ENCODE assay signal across 8 cellular contexts in the genomic region with DNA sequence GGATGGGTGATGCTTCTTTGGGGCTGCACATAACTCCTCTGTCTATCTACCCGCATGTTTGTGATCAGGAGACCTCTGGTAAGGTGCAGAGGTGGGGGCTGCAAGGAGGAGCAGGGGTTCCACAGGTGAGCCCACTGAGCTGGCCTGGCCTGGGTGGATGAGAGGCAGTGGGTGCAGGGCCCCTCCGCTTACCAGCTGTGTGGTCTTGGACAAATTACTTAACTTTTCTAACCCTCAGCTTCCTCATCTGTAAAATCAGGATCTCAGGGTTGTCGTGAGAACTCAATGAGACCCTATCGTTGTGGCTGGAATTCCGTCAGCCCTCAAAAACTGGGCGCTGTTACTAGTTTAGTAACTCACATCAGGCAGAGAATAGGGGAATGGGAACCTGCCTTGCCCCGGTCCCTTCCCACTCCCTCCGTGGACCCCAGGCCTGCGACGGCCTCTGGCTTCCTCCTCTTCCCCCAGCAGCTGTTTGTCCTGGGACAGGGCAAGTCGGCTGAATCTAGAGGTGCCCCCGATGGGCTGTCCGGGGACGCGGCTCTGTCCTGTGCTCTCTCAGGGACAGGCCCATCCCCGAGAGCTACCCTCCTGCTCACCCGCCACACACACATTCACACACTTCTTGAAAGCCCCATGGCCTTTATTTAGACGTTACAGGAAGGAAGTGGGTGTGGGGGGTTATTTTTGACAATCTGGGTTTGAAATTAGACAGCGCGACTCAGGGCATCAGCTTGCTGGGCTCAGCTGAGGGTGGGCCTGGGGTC. TPM values are rescaled to one million over a fixed set of nuclear protein-coding genes. Genes with fewer than 3 reads are reported as not detected.
DNase-seq lines count a peak whose midpoint lies in the region; ATAC-seq and TF ChIP-seq lines count a peak whose summit lies in the region.

No MANE protein-coding gene starts in this region.

- H3K9me3 ChIP-seq in sigmoid colon (no peaks in the 10 kb centered on the region), trophoblast cell (ENCODE audit: insufficient read depth, low read depth, low read length) (peaks cover 2% of the 10 kb centered on the region)

- TF ChIP-seq EP300 in sigmoid colon (IDR thresholded peaks at IDR 0.05), result no peak

- intact Hi-C loops in sigmoid colon (cut with DNase I), result no loop called here

- no peak for TF ChIP-seq POLR2A in sigmoid colon (IDR thresholded peaks at IDR 0.05)

- peaks cover 68% of the 10 kb centered on the region for H3K4me1 Mint-ChIP-seq in T-helper 2 cell treated with Interferon-gamma antibody and Interleukin-4, amounts not matched to agents 5 μg/mL and 100 μg/mL, for 36 hours (ENCODE audit: low read depth)

- ATAC-seq in GM18909 (IDR thresholded peaks at IDR 0.05; ENCODE audit: poor library complexity, unreplicated experiment) (peak; percentile 58), HG03064 (IDR thresholded peaks at IDR 0.05; ENCODE audit: low read depth, unreplicated experiment) (peak; percentile 40)

- TF ChIP-seq CTCF in sigmoid colon (IDR thresholded peaks at IDR 0.05), result no peak

- no peak overlapping the region for H2BK12ac ChIP-seq in trophoblast cell (ENCODE audit: low read length)

- H3K36me3 ChIP-seq in sigmoid colon (no peaks in the 10 kb centered on the region), trophoblast cell (ENCODE audit: control insufficient read depth in 1 of 2, insufficient read depth in 2 of 2, low read length in 2 of 2) (peaks cover 12 to 16% of the 10 kb centered on the region in 2 experiments)

- H3K36me3 Mint-ChIP-seq in T-helper 2 cell treated with Interferon-gamma antibody and Interleukin-4, amounts not matched to agents 5 μg/mL and 100 μg/mL, for 36 hours (ENCODE audit: low read depth), result peaks cover 73% of the 10 kb centered on the region

- peaks cover 13% of the 10 kb centered on the region for H3K79me2 ChIP-seq in trophoblast cell (ENCODE audit: control insufficient read depth, insufficient read depth, low read length, poor library complexity)

- H3K4ac ChIP-seq in trophoblast cell (ENCODE audit: low read depth, low read length), result no peak overlapping the region

- H3K27ac Mint-ChIP-seq in T-helper 2 cell treated with Interferon-gamma antibody and Interleukin-4, amounts not matched to agents 5 μg/mL and 100 μg/mL, for 36 hours, result peak overlapping the region; percentile 97

- H3K4me3 Mint-ChIP-seq in T-helper 2 cell treated with Interferon-gamma antibody and Interleukin-4, amounts not matched to agents 5 μg/mL and 100 μg/mL, for 36 hours, result peak overlapping the region; percentile 85

- H3K27ac ChIP-seq in sigmoid colon (peak overlapping the region in 1 of 4 donors; percentile 50), trophoblast cell (ENCODE audit: low read depth, low read length) (no peak overlapping the region)

- H2BK5ac ChIP-seq in trophoblast cell (ENCODE audit: low read depth, low read length, poor library complexity), result no peak overlapping the region

- no peak overlapping the region for H3K14ac ChIP-seq in trophoblast cell (ENCODE audit: low read length)

- H4K12ac ChIP-seq in trophoblast cell (ENCODE audit: low read depth, low read length), result no peak overlapping the region

- H2AFZ ChIP-seq in trophoblast cell (ENCODE audit: insufficient read depth, low read length, poor library complexity), result no peak overlapping the region

- WGBS in sigmoid colon, 2 donors, result 38 to 82% methylated on average over 20 of the region's 20 CpGs
- whole genome bisulfite sequencing in trophoblast cell (ENCODE audit: extremely low coverage, insufficient coverage, insufficient read length), result no CpG with 5 or more reads among the region's 20 CpGs

- no peak overlapping the region for H3K18ac ChIP-seq in trophoblast cell (ENCODE audit: low read length)

- H2BK120ac ChIP-seq in trophoblast cell (ENCODE audit: insufficient read depth, low read length, poor library complexity), result no peak overlapping the region

- no peaks in the 10 kb centered on the region for H3K27me3 Mint-ChIP-seq in T-helper 2 cell treated with Interferon-gamma antibody and Interleukin-4, amounts not matched to agents 5 μg/mL and 100 μg/mL, for 36 hours (ENCODE audit: low read depth)

- DNase-seq in T-helper 2 cell treated with Interferon-gamma antibody and Interleukin-4, amounts not matched to agents 5 μg/mL and 100 μg/mL, for 36 hours (ENCODE audit: low spot score), result peak; percentile 75
- peak; percentile 88 for DNase-seq in central memory CD4-positive, alpha-beta T cell
- DNase-seq in sigmoid colon (peak; percentile 68), SHP77 treated with DMSO at 0.1 percent for 48 hours (lab: John Stamatoyannopoulos, UW) (no peak), NCI-H1436 treated with DMSO at 0.1 percent for 48 hours (lab: John Stamatoyannopoulos, UW) (no peak), trophoblast cell (no peak)

- no peak overlapping the region for H2AK5ac ChIP-seq in trophoblast cell (ENCODE audit: low read length)

- H4K8ac ChIP-seq in trophoblast cell (ENCODE audit: low read depth, low read length), result no peak overlapping the region

- no peaks in the 10 kb centered on the region for H3K9me3 Mint-ChIP-seq in T-helper 2 cell treated with Interferon-gamma antibody and Interleukin-4, amounts not matched to agents 5 μg/mL and 100 μg/mL, for 36 hours

- no peak overlapping the region for H3K4me2 ChIP-seq in trophoblast cell (ENCODE audit: low read length)

- no peak overlapping the region for H4K91ac ChIP-seq in trophoblast cell (ENCODE audit: low read depth, low read length)

- H3K4me3 ChIP-seq in sigmoid colon, result no peak overlapping the region
- no peak overlapping the region for H3K4me3 ChIP-seq in trophoblast cell (ENCODE audit: low read depth, low read length)

- no peak overlapping the region for H3K9ac ChIP-seq in trophoblast cell (ENCODE audit: low read length)

- H3K23ac ChIP-seq in trophoblast cell (ENCODE audit: low read length), result no peak overlapping the region

- H3K27me3 ChIP-seq in sigmoid colon, result no peaks in the 10 kb centered on the region
- H3K27me3 ChIP-seq in trophoblast cell (ENCODE audit: insufficient read depth, low read length), result no peaks in the 10 kb centered on the region

- H3K4me1 ChIP-seq in sigmoid colon, result peaks cover 0 to 36% (median 26%) of the 10 kb centered on the region in 4 donors
- H3K4me1 ChIP-seq in trophoblast cell (ENCODE audit: control insufficient read depth in 1 of 2, insufficient read depth in 2 of 2, low read length in 2 of 2), result peaks cover 6 to 16% of the 10 kb centered on the region in 2 experiments

- H3K79me1 ChIP-seq in trophoblast cell (ENCODE audit: low read length), result peaks cover 25% of the 10 kb centered on the region

RNA-seq across cellular contexts. Expression of a gene that starts 7.6 kb away (rescaled TPM):
- total RNA-seq in sigmoid colon, result 10 to 100 TPM in 3 of 4 donors, 1 to 10 TPM in 1; 5.3 to 13.6 (median 11.8) TPM
- 10 to 100 TPM; 42.1 to 92.4 (median 67.3) TPM for polyA plus RNA-seq in sigmoid colon
- 19.7 and 21.5 TPM in 2 replicates for polyA plus RNA-seq in trophoblast cell (2013)

RNA-seq across cellular contexts. Expression of a gene that starts 11.7 kb away (rescaled TPM):
- total RNA-seq in sigmoid colon, result 100 to 1,000 TPM; 211 to 327 (median 285) TPM
- polyA plus RNA-seq in sigmoid colon, result 100 to 1,000 TPM; 180 to 283 (median 184) TPM
- polyA plus RNA-seq in trophoblast cell (2013), result 259 and 271 TPM in 2 replicates

RNA-seq across cellular contexts. Expression of a gene that starts 11.9 kb away (rescaled TPM):
- total RNA-seq in sigmoid colon, result 10 to 100 TPM; 18.8 to 32.3 (median 22.7) TPM
- polyA plus RNA-seq in sigmoid colon, result 10 to 100 TPM; 19.2 to 33.0 (median 21.3) TPM
- 38.4 and 42.9 TPM in 2 replicates for polyA plus RNA-seq in trophoblast cell (2013)

RNA-seq across cellular contexts. Expression of a gene that starts 15.0 kb away (rescaled TPM):
- total RNA-seq in sigmoid colon, result 100 to 1,000 TPM; 465 to 697 (median 652) TPM
- polyA plus RNA-seq in sigmoid colon, result 100 to 1,000 TPM; 305 to 810 (median 418) TPM
- polyA plus RNA-seq in trophoblast cell (2013), result 141 and 142 TPM in 2 replicates

RNA-seq across cellular contexts. Expression of a gene that starts 15.2 kb away (rescaled TPM):
- total RNA-seq in sigmoid colon, result not detected
- not detected for polyA plus RNA-seq in sigmoid colon
- not detected in 2 replicates for polyA plus RNA-seq in trophoblast cell (2013)

Comparison
In these comparisons a context has a peak if more than half of its experiments do, and no peak if none do; other contexts are left out.
1. DNase-seq: peak in T-helper 2 cell treated with Interferon-gamma antibody and Interleukin-4, amounts not matched to agents 5 μg/mL and 100 μg/mL, for 36 hours (single experiment), central memory CD4-positive, alpha-beta T cell (single experiment) and sigmoid colon (single experiment); none in SHP77 treated with DMSO at 0.1 percent for 48 hours (single experiment), NCI-H1436 treated with DMSO at 0.1 percent for 48 hours (single experiment) and trophoblast cell (0 of 2).